1 cellular context compared by ENCODE assay signal in genomic region chr22:41525450-41526225, GRCh38.
TF ChIP-seq lines count a peak whose summit lies in the region.

No MANE protein-coding gene starts in this region.

TF ChIP-seq in HepG2, 621 proteins besides CTCF, POLR2A, EP300 and RAD21:
- TF ChIP-seq ZNF687 (CRISPR knock-in tag; IDR thresholded peaks at IDR 0.05): peak; percentile 47
- peak; percentile 17; the same call in 1 of the 2 replicates for TF ChIP-seq KDM2A (CRISPR knock-in tag; IDR thresholded peaks at IDR 0.05; ENCODE audit: borderline replicate concordance, low read depth)
- peak; percentile 4 for TF ChIP-seq RBM39 (IDR thresholded peaks at IDR 0.05; ENCODE audit: low read depth, low read length, poor library complexity, severe bottlenecking)
- TF ChIP-seq ZGPAT (CRISPR knock-in tag; IDR thresholded peaks at IDR 0.05): 0 out of 2 replicates have a peak, but pooled peaks have one; percentile 5
- TF ChIP-seq AGO2 (optimal IDR thresholded peaks at IDR 0.05; ENCODE audit: low read depth, low read length): peak; percentile 94
- peak; percentile 33; the same call in 1 of the 2 replicates for TF ChIP-seq ZFY (CRISPR knock-in tag; IDR thresholded peaks at IDR 0.05)
- no peak for TF ChIP-seq MAFG (CRISPR knock-in tag; IDR thresholded peaks at IDR 0.05)
- TF ChIP-seq AGO1 (IDR thresholded peaks at IDR 0.05; ENCODE audit: low read depth, low read length, poor library complexity, severe bottlenecking): peak; percentile 98
- peak; percentile 31 for TF ChIP-seq MED8 (CRISPR knock-in tag; IDR thresholded peaks at IDR 0.05; ENCODE audit: insufficient replicate concordance)
- peak; percentile 14 for TF ChIP-seq ZNF574 (CRISPR knock-in tag; IDR thresholded peaks at IDR 0.05)
- TF ChIP-seq REXO4 (CRISPR knock-in tag; IDR thresholded peaks at IDR 0.05; ENCODE audit: borderline replicate concordance): peak; percentile 54; the same call in 1 of the 2 replicates
- TF ChIP-seq HINFP (CRISPR knock-in tag; IDR thresholded peaks at IDR 0.05; ENCODE audit: low read depth): no peak
- peak; percentile 94 for TF ChIP-seq RBM22 (optimal IDR thresholded peaks at IDR 0.05; ENCODE audit: low read length)
- TF ChIP-seq TARDBP (CRISPR knock-in tag; IDR thresholded peaks at IDR 0.05): 0 out of 2 replicates have a peak, but pooled peaks have one; percentile 13
- TF ChIP-seq POLR2AphosphoS5 (IDR thresholded peaks at IDR 0.05; ENCODE audit: low read depth, low read length): peak; percentile 11; the same call in 1 of the 2 replicates
- TF ChIP-seq NFE2L1 (CRISPR knock-in tag; IDR thresholded peaks at IDR 0.05; ENCODE audit: borderline replicate concordance): 0 out of 2 replicates have a peak, but pooled peaks have one; percentile 16
- TF ChIP-seq NFKB2 (CRISPR knock-in tag; IDR thresholded peaks at IDR 0.05; ENCODE audit: borderline replicate concordance): 0 out of 2 replicates have a peak, but pooled peaks have one; percentile 31
- TF ChIP-seq ZFP91 (CRISPR knock-in tag; IDR thresholded peaks at IDR 0.05; ENCODE audit: borderline replicate concordance): 0 out of 2 replicates have a peak, but pooled peaks have one; percentile 39
- TF ChIP-seq TERF1 (CRISPR knock-in tag; IDR thresholded peaks at IDR 0.05): no peak
- peak; percentile 12; the same call in 1 of the 2 replicates for TF ChIP-seq MYC (CRISPR knock-in tag; IDR thresholded peaks at IDR 0.05; ENCODE audit: borderline replicate concordance)
- no peak for TF ChIP-seq HOXA5 (CRISPR knock-in tag; IDR thresholded peaks at IDR 0.05)
- TF ChIP-seq HNRNPUL1 (IDR thresholded peaks at IDR 0.05; ENCODE audit: low read depth, low read length): no peak
- no peak for TF ChIP-seq PPARG (CRISPR knock-in tag; conservative IDR thresholded peaks at IDR 0.05)
- no peak for TF ChIP-seq NKX3-1 (CRISPR knock-in tag; IDR thresholded peaks at IDR 0.05)
- TF ChIP-seq SOX6 (IDR thresholded peaks at IDR 0.05): no peak
- TF ChIP-seq SOX6 (CRISPR knock-in tag; IDR thresholded peaks at IDR 0.05): no peak
